1 cellular context compared by ENCODE assay signal in genomic region chr5:118987988-118988945, GRCh38.
TF ChIP-seq lines count a peak whose summit lies in the region.

TSS of gene DTWD2 (minus strand) at chr5:118988547. CDS start at chr5:118988511, 36 bp downstream.

TF ChIP-seq in HEK293, 187 proteins besides CTCF, POLR2A, EP300 and RAD21 (continued from another document and continues in another):
- no peak for TF ChIP-seq ZNF585B (tag by site-specific recombination; IDR thresholded peaks at IDR 0.05)
- TF ChIP-seq ZNF280D (tag by site-specific recombination; IDR thresholded peaks at IDR 0.05), result no peak
- no peak for TF ChIP-seq ZNF138 (tag by site-specific recombination; IDR thresholded peaks at IDR 0.05; ENCODE audit: borderline replicate concordance)
- TF ChIP-seq ZNF621 (tag by site-specific recombination; IDR thresholded peaks at IDR 0.05), result no peak
- peak; percentile 35; the same call in 1 of the 2 replicates for TF ChIP-seq ZFP3 (tag by site-specific recombination; IDR thresholded peaks at IDR 0.05; ENCODE audit: low read depth)
- TF ChIP-seq ZNF214 (tag by site-specific recombination; IDR thresholded peaks at IDR 0.05; ENCODE audit: borderline replicate concordance), result no peak
- 0 out of 2 replicates have a peak, but pooled peaks have one; percentile 64 for TF ChIP-seq ZFP37 (tag by site-specific recombination; IDR thresholded peaks at IDR 0.05)
- peak; percentile 39; the same call in 1 of the 2 replicates for TF ChIP-seq ZNF449 (tag by site-specific recombination; IDR thresholded peaks at IDR 0.05)
- peak; percentile 84 for TF ChIP-seq ZNF501 (tag by site-specific recombination; IDR thresholded peaks at IDR 0.05)
- TF ChIP-seq PATZ1 (tag by site-specific recombination; IDR thresholded peaks at IDR 0.05), result peak; percentile 57; the same call in 1 of the 2 replicates
- peak; percentile 47; the same call in 1 of the 2 replicates for TF ChIP-seq ZNF549 (tag by site-specific recombination; IDR thresholded peaks at IDR 0.05)
- 0 out of 2 replicates have a peak, but pooled peaks have one; percentile 39 for TF ChIP-seq ZBTB44 (tag by site-specific recombination; IDR thresholded peaks at IDR 0.05)
- peak; percentile 89 for TF ChIP-seq ZNF692 (tag by site-specific recombination; IDR thresholded peaks at IDR 0.05)
- TF ChIP-seq SALL2 (tag by site-specific recombination; IDR thresholded peaks at IDR 0.05; ENCODE audit: borderline replicate concordance), result no peak
- TF ChIP-seq GLI2 (tag by site-specific recombination; IDR thresholded peaks at IDR 0.05; ENCODE audit: borderline replicate concordance, low read depth), result no peak
- no peak for TF ChIP-seq ZNF701 (tag by site-specific recombination; IDR thresholded peaks at IDR 0.05)
- TF ChIP-seq ZNF785 (tag by site-specific recombination; IDR thresholded peaks at IDR 0.05), result peak; percentile 72; the same call in 1 of the 2 replicates
- no peak for TF ChIP-seq HOXA7 (CRISPR knock-in tag; IDR thresholded peaks at IDR 0.05; ENCODE audit: borderline replicate concordance)
- no peak for TF ChIP-seq ZNF18 (tag by site-specific recombination; IDR thresholded peaks at IDR 0.05)
- no peak for TF ChIP-seq ZNF548 (tag by site-specific recombination; IDR thresholded peaks at IDR 0.05)
- TF ChIP-seq ZNF274 (IDR thresholded peaks at IDR 0.05; ENCODE audit: low read length), result no peak
- no peak for TF ChIP-seq ZNF274 (tag by site-specific recombination; IDR thresholded peaks at IDR 0.05; ENCODE audit: borderline replicate concordance)
- no peak for TF ChIP-seq GFI1B (tag by site-specific recombination; IDR thresholded peaks at IDR 0.05)
- no peak for TF ChIP-seq ZNF292 (tag by site-specific recombination; IDR thresholded peaks at IDR 0.05; ENCODE audit: borderline replicate concordance, low read depth)
- no peak for TF ChIP-seq ZNF48 (tag by site-specific recombination; IDR thresholded peaks at IDR 0.05)
- TF ChIP-seq PRDM1 (tag by site-specific recombination; IDR thresholded peaks at IDR 0.05), result no peak
- TF ChIP-seq ZNF626 (tag by site-specific recombination; IDR thresholded peaks at IDR 0.05), result peak; percentile 44; the same call in 1 of the 2 replicates
- TF ChIP-seq ZNF423 (tag by site-specific recombination; IDR thresholded peaks at IDR 0.05), result 0 out of 2 replicates have a peak, but pooled peaks have one; percentile 31
- no peak for TF ChIP-seq ZNF658 (tag by site-specific recombination; IDR thresholded peaks at IDR 0.05)
- TF ChIP-seq INSM2 (tag by site-specific recombination; IDR thresholded peaks at IDR 0.05), result peak; percentile 38; the same call in 1 of the 2 replicates
- no peak for TF ChIP-seq ZNF623 (tag by site-specific recombination; IDR thresholded peaks at IDR 0.05)
- TF ChIP-seq MYNN (tag by site-specific recombination; IDR thresholded peaks at IDR 0.05; ENCODE audit: borderline replicate concordance), result no peak
- 0 out of 2 replicates have a peak, but pooled peaks have one; percentile 29 for TF ChIP-seq SCRT2 (tag by site-specific recombination; IDR thresholded peaks at IDR 0.05)
- peak; percentile 65 for TF ChIP-seq ZNF76 (tag by site-specific recombination; IDR thresholded peaks at IDR 0.05; ENCODE audit: borderline replicate concordance, low read depth)
- no peak for TF ChIP-seq ZBTB21 (tag by site-specific recombination; IDR thresholded peaks at IDR 0.05)
- no peak for TF ChIP-seq ZNF513 (tag by site-specific recombination; IDR thresholded peaks at IDR 0.05)
- TF ChIP-seq KLF16 (tag by site-specific recombination; IDR thresholded peaks at IDR 0.05), result no peak
- TF ChIP-seq MZF1 (tag by site-specific recombination; IDR thresholded peaks at IDR 0.05; ENCODE audit: borderline replicate concordance), result 0 out of 2 replicates have a peak, but pooled peaks have one; percentile 29
- no peak for TF ChIP-seq ZBTB49 (tag by site-specific recombination; IDR thresholded peaks at IDR 0.05; ENCODE audit: low read depth)
- no peak for TF ChIP-seq OVOL3 (tag by site-specific recombination; IDR thresholded peaks at IDR 0.05)
